In genomic region chr1:1014896-1015681, GRCh38 we compare ENCODE assay signal across 1 cellular context.
TF ChIP-seq lines count a peak whose summit lies in the region.

No MANE protein-coding gene starts in this region.

TF ChIP-seq in H1, 55 proteins besides CTCF, POLR2A, EP300 and RAD21:
- TF ChIP-seq GABPA (IDR thresholded peaks at IDR 0.05; ENCODE audit: borderline replicate concordance, insufficient read depth, low read length) (peak; percentile 41; the same call in 1 of the 2 replicates), TEAD4 (IDR thresholded peaks at IDR 0.05; ENCODE audit: low read depth, low read length) (no peak), TBP (IDR thresholded peaks at IDR 0.05; ENCODE audit: low read depth, low read length) (no peak), HDAC6 (IDR thresholded peaks at IDR 0.05; ENCODE audit: low read depth, low read length) (no peak)
TF ChIP-seq in H1: peak in this region for 1.
